ENCODE assay signal across 10 cellular contexts in genomic region chr7:130971297-130971696, GRCh38.
DNase-seq lines count a peak whose midpoint lies in the region; ATAC-seq and TF ChIP-seq lines count a peak whose summit lies in the region.
"Had no signal": no experiment of that assay in that cellular context is flagged by ENCODE, and none has a peak within 500 bp of the region (broad histone marks: within the 10 kb centered on the region; RNA-seq: fewer than 3 reads in every experiment).

No MANE protein-coding gene starts in this region.

- peaks cover 28% of the 10 kb centered on the region for H3K36me3 Mint-ChIP-seq in central memory CD8-positive, alpha-beta T cell (ENCODE audit: insufficient read depth)
- peaks cover 3% of the 10 kb centered on the region for H3K36me3 Mint-ChIP-seq in type B pancreatic cell

- no peak for TF ChIP-seq CTCF in type B pancreatic cell (conservative IDR thresholded peaks at IDR 0.05)

- H3K4me3 Mint-ChIP-seq in central memory CD8-positive, alpha-beta T cell, result no peak overlapping the region
- no peak overlapping the region for H3K4me3 Mint-ChIP-seq in type B pancreatic cell

- peak overlapping the region; percentile 20 for H3K27ac Mint-ChIP-seq in central memory CD8-positive, alpha-beta T cell (ENCODE audit: low read depth)
- no peak overlapping the region for H3K27ac Mint-ChIP-seq in type B pancreatic cell

- no peaks in the 10 kb centered on the region for H3K9me3 Mint-ChIP-seq in central memory CD8-positive, alpha-beta T cell
- H3K9me3 Mint-ChIP-seq in type B pancreatic cell, result no peaks in the 10 kb centered on the region

- DNase-seq in HT1080 (ENCODE audit: low read depth) (peak; percentile 34), type B pancreatic cell (ENCODE audit: extremely low spot score, unreplicated experiment) (no peak), hippocampal formation (lab: John Stamatoyannopoulos, UW) (no peak), NCI-H1417 treated with DMSO at 0.1 percent for 48 hours (lab: John Stamatoyannopoulos, UW) (no peak)
- DNase-seq in central memory CD8-positive, alpha-beta T cell (ENCODE audit: low spot score in 2 of 2), result no peak
- peak in 2 of 3 experiments; percentile 57 to 72 for DNase-seq in stimulated activated CD4-positive, alpha-beta T cell treated with anti-CD3 and anti-CD28 coated beads, TNF-alpha, amount 100 ng/mL, for 24 hours (ENCODE audit: low read depth in 3 of 3)
- DNase-seq: NCI-H510A had no signal

- H3K27me3 Mint-ChIP-seq in central memory CD8-positive, alpha-beta T cell, result no peaks in the 10 kb centered on the region
- no peaks in the 10 kb centered on the region for H3K27me3 Mint-ChIP-seq in type B pancreatic cell

- ATAC-seq in activated CD4-positive, CD25-positive, alpha-beta regulatory T cell treated with anti-CD3 and anti-CD28 coated beads, Interleukin-2, amount 50 U/mL, for 24 hours, result peak; percentile 57 to 59
- no peak for ATAC-seq in central memory CD8-positive, alpha-beta T cell (replicated peaks; ENCODE audit: extremely low read depth, poor library complexity, severe bottlenecking)
- no peak for ATAC-seq in HG03378 (IDR thresholded peaks at IDR 0.05; ENCODE audit: unreplicated experiment)
- ATAC-seq: esophagus mucosa had no signal

- H3K4me1 Mint-ChIP-seq in central memory CD8-positive, alpha-beta T cell, result peaks cover 76% of the 10 kb centered on the region
- H3K4me1 Mint-ChIP-seq in type B pancreatic cell (ENCODE audit: unreplicated experiment), result no peaks in the 10 kb centered on the region

Comparison
In these comparisons a context has a peak if more than half of its experiments do, and no peak if none do; other contexts are left out.
1. DNase-seq: peak in HT1080 (single experiment) and stimulated activated CD4-positive, alpha-beta T cell treated with anti-CD3 and anti-CD28 coated beads, TNF-alpha, amount 100 ng/mL, for 24 hours (2 of 3); none in central memory CD8-positive, alpha-beta T cell (0 of 2), type B pancreatic cell (single experiment), hippocampal formation (0 of 2) and NCI-H1417 treated with DMSO at 0.1 percent for 48 hours (single experiment).
2. ATAC-seq: peak in activated CD4-positive, CD25-positive, alpha-beta regulatory T cell treated with anti-CD3 and anti-CD28 coated beads, Interleukin-2, amount 50 U/mL, for 24 hours (2 of 2); none in central memory CD8-positive, alpha-beta T cell (single experiment) and HG03378 (single experiment).